In genomic region chr10:32347363-32347735, GRCh38 we compare ENCODE assay signal across 8 cellular contexts. TPM values are rescaled to one million over a fixed set of nuclear protein-coding genes. Genes with fewer than 3 reads are reported as not detected.
DNase-seq lines count a peak whose midpoint lies in the region; ATAC-seq and TF ChIP-seq lines count a peak whose summit lies in the region.

No MANE protein-coding gene starts in this region.

- TF ChIP-seq POLR2A in NB4 (IDR thresholded peaks at IDR 0.05; ENCODE audit: extremely low read depth, insufficient read length), result no peak

- H3K36me3 Mint-ChIP-seq in endodermal cell (ENCODE audit: low read depth), result peaks cover 18% of the 10 kb centered on the region

- H3K4me3 ChIP-seq in GM12864 (ENCODE audit: low read depth, low read length), result peak overlapping the region; percentile 79
- peak overlapping the region; percentile 53 for H3K4me3 ChIP-seq in NB4 (ENCODE audit: low read depth, low read length)
- H3K4me3 ChIP-seq in endodermal cell (ENCODE audit: low read length), result peak overlapping the region; percentile 97
- H3K4me3 ChIP-seq in neuron (ENCODE audit: low read length), result peak overlapping the region; percentile 97

- no peaks in the 10 kb centered on the region for H3K27me3 ChIP-seq in endodermal cell (ENCODE audit: control insufficient read depth, insufficient read depth, low read length, poor library complexity, severe bottlenecking)
- H3K27me3 ChIP-seq in neuron (ENCODE audit: insufficient read depth, low read length), result no peaks in the 10 kb centered on the region

- DNase-seq in GM12864 (ENCODE audit: low read depth), result no peak
- no peak for DNase-seq in NB4 (ENCODE audit: low read depth)
- DNase-seq in endodermal cell, result no peak
- DNase-seq in inferior parietal cortex (ENCODE audit: extremely low spot score), result no peak
- no peak for DNase-seq in cortex of kidney (lab: John Stamatoyannopoulos, UW)
- DNase-seq in stimulated activated CD4-positive, alpha-beta T cell treated with anti-CD3 and anti-CD28 coated beads, Interleukin-4, amount 100 ng/mL, for 1 hour, result no peak

- peak overlapping the region; percentile 100 for H3K27ac ChIP-seq in endodermal cell (ENCODE audit: low read depth, low read length)

- 0% methylated on average over 23 to 46 of the region's 46 CpGs for WGBS in endodermal cell (ENCODE audit: insufficient coverage in 1 of 2, insufficient read length in 1 of 2), 2 experiments

- H3K4me3 Mint-ChIP-seq in endodermal cell, result peak overlapping the region; percentile 90

- no peak for TF ChIP-seq CTCF in GM12864 (IDR thresholded peaks at IDR 0.05; ENCODE audit: low read depth, low read length, missing control alignments)
- TF ChIP-seq CTCF in NB4 (IDR thresholded peaks at IDR 0.05; ENCODE audit: low read depth, low read length), result no peak
- no peak for TF ChIP-seq CTCF in endodermal cell (conservative IDR thresholded peaks at IDR 0.05)

- H3K9me3 ChIP-seq in endodermal cell (ENCODE audit: control insufficient read depth, low read length), result no peaks in the 10 kb centered on the region
- no peaks in the 10 kb centered on the region for H3K9me3 ChIP-seq in neuron (ENCODE audit: low read length)

- no peak overlapping the region for H2AFZ ChIP-seq in neuron (ENCODE audit: low read depth, low read length)

- peaks cover 12% of the 10 kb centered on the region for H3K36me3 ChIP-seq in endodermal cell (ENCODE audit: control insufficient read depth, insufficient read depth, low read length)
- peaks cover 7% of the 10 kb centered on the region for H3K36me3 ChIP-seq in neuron (ENCODE audit: insufficient read depth, low read length)

- H3K27me3 Mint-ChIP-seq in endodermal cell (ENCODE audit: insufficient read depth), result no peaks in the 10 kb centered on the region

- peak; percentile 13 for ATAC-seq in GM21825 (IDR thresholded peaks at IDR 0.05; ENCODE audit: unreplicated experiment)

- peaks cover 39% of the 10 kb centered on the region for H3K4me1 Mint-ChIP-seq in endodermal cell

- no peaks in the 10 kb centered on the region for H3K9me3 Mint-ChIP-seq in endodermal cell

- peak overlapping the region; percentile 100 for H3K9ac ChIP-seq in endodermal cell (ENCODE audit: extremely low read depth, low read length, poor library complexity, severe bottlenecking)

- H3K4me1 ChIP-seq in endodermal cell (ENCODE audit: control insufficient read depth, insufficient read depth, low read length) (peaks cover 8% of the 10 kb centered on the region), neuron (ENCODE audit: insufficient read depth, low read length) (peaks cover 16% of the 10 kb centered on the region)

- peak overlapping the region; percentile 87 for H3K27ac Mint-ChIP-seq in endodermal cell

RNA-seq across cellular contexts. Expression of gene EPC1, which starts 0.4 kb away (rescaled TPM):
- 10 to 100 TPM; 27.9 to 40.3 TPM for total RNA-seq in endodermal cell
- 32.5 TPM for polyA plus RNA-seq in endodermal cell (2013, experiment 1 of 2)
- polyA plus RNA-seq in endodermal cell (2013, experiment 2 of 2), result 32.7 TPM
